14 cellular contexts compared by ENCODE assay signal in genomic region chr17:67137860-67138259, GRCh38.
"Had no signal": no experiment of that assay in that cellular context is flagged by ENCODE, and none has a peak within 500 bp of the region (broad histone marks: within the 10 kb centered on the region; RNA-seq: fewer than 3 reads in every experiment).

No MANE protein-coding gene starts in this region.

- H3K4me3 ChIP-seq: heart left ventricle, mucosa of descending colon, prostate gland, right lobe of liver, spleen, upper lobe of right lung had no signal

- ATAC-seq: heart left ventricle; mucosa of descending colon; right lobe of liver; stimulated activated naive B cell treated with anti-CD40 and anti-IgM and Interleukin-4, amounts not matched to agents 10 μg/mL and 1 μg/mL and 100 μg/mL, for 72 hours; upper lobe of right lung had no signal

- H3K27ac ChIP-seq: heart left ventricle, prostate gland, right lobe of liver, upper lobe of right lung had no signal

- H3K9me3 Mint-ChIP-seq: stimulated activated naive B cell treated with anti-CD40 and anti-IgM and Interleukin-4, amounts not matched to agents 10 μg/mL and 1 μg/mL and 100 μg/mL, for 72 hours had no signal

- H3K27ac Mint-ChIP-seq: stimulated activated naive B cell treated with anti-CD40 and anti-IgM and Interleukin-4, amounts not matched to agents 10 μg/mL and 1 μg/mL and 100 μg/mL, for 72 hours had no signal

- H3K27me3 ChIP-seq: heart left ventricle, right lobe of liver, spleen, upper lobe of right lung had no signal

- H3K27me3 Mint-ChIP-seq: stimulated activated naive B cell treated with anti-CD40 and anti-IgM and Interleukin-4, amounts not matched to agents 10 μg/mL and 1 μg/mL and 100 μg/mL, for 72 hours had no signal

- H3K36me3 ChIP-seq: prostate gland had no signal

- DNase-seq: activated CD4-positive, CD25-positive, alpha-beta regulatory T cell treated with anti-CD3 and anti-CD28 coated beads, Interleukin-2, amount 50 U/mL, for 72 hours; activated naive CD4-positive, alpha-beta T cell treated with anti-CD3 and anti-CD28 coated beads, Interleukin-2, amount 50 U/mL, for 16 hours; activated T-cell treated with anti-CD3 and anti-CD28 coated beads for 4 hours; foreskin melanocyte; heart left ventricle; mucosa of descending colon; nephron progenitor cell; right lobe of liver; SIG-M5; spleen; stimulated activated CD4-positive, alpha-beta T cell treated with anti-CD3 and anti-CD28 coated beads, Interleukin-1b, Interleukin-23, amount 100 ng/mL, for 48 hours; stimulated activated naive B cell treated with anti-CD40 and anti-IgM and Interleukin-4, amounts not matched to agents 10 μg/mL and 1 μg/mL and 100 μg/mL, for 72 hours; upper lobe of right lung had no signal

- H3K4me3 Mint-ChIP-seq: nephron progenitor cell; stimulated activated naive B cell treated with anti-CD40 and anti-IgM and Interleukin-4, amounts not matched to agents 10 μg/mL and 1 μg/mL and 100 μg/mL, for 72 hours had no signal

- H3K4me1 ChIP-seq: prostate gland, upper lobe of right lung had no signal

- H3K4me1 Mint-ChIP-seq: nephron progenitor cell had no signal

- H3K9me3 ChIP-seq: mucosa of descending colon, prostate gland, right lobe of liver, upper lobe of right lung had no signal
